In the genomic region with DNA sequence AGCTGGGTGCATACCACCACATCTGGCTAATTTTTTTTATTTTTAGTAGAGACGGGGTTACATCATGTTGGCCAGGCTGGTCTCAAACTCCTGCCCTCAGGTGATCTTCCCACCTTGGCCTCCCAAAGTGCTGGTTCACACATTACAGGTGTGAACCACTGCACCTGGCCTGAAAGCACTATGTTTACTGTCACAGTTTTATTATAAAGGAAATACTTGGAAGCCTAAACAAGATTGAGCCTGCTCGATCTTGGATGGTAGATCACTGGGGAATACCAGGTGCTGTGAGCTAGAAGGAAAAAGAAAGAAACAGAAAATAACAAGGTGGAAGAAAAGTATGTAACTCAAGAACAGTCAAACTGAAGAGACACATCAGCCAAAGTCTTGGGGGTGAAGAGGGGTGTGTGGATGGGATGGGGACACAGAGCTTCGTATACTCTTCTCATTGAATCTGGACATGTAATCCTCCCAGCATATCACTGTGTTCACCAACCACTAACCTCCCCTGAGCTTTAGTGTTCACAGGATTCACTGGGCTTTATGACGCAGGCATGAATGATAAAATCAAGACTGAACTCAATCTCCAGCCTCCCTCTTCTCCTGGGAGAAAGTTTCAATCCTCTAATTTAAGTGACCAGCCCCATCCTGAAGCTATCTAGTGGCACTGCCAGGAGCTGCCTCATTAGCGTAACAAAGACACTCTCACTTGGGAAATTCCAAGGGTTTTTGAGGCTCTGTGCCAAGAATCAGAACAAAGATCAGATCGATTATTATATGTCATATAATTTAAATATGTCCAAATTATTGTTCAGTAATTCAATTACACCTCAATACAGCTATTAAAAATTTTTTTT, we compare ENCODE assay signal across 1 cellular context.
TF ChIP-seq lines count a peak whose summit lies in the region.

No MANE protein-coding gene starts in this region.

TF ChIP-seq in IMR-90, 13 proteins besides CTCF, POLR2A, EP300 and RAD21 (continued from another document):
- TF ChIP-seq, protein P1, sequence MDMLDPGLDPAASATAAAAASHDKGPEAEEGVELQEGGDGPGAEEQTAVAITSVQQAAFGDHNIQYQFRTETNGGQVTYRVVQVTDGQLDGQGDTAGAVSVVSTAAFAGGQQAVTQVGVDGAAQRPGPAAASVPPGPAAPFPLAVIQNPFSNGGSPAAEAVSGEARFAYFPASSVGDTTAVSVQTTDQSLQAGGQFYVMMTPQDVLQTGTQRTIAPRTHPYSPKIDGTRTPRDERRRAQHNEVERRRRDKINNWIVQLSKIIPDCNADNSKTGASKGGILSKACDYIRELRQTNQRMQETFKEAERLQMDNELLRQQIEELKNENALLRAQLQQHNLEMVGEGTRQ (IDR thresholded peaks at IDR 0.05; ENCODE audit: low read depth, low read length) = no peak
- TF ChIP-seq, protein P2, sequence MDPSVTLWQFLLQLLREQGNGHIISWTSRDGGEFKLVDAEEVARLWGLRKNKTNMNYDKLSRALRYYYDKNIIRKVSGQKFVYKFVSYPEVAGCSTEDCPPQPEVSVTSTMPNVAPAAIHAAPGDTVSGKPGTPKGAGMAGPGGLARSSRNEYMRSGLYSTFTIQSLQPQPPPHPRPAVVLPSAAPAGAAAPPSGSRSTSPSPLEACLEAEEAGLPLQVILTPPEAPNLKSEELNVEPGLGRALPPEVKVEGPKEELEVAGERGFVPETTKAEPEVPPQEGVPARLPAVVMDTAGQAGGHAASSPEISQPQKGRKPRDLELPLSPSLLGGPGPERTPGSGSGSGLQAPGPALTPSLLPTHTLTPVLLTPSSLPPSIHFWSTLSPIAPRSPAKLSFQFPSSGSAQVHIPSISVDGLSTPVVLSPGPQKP (IDR thresholded peaks at IDR 0.05; ENCODE audit: borderline replicate concordance, low read depth, low read length) = no peak
- TF ChIP-seq FOS (IDR thresholded peaks at IDR 0.05; ENCODE audit: low read depth, low read length) = no peak
